9 cellular contexts compared by ENCODE assay signal in genomic region chrX:51395807-51396728, GRCh38.
DNase-seq lines count a peak whose midpoint lies in the region; FAIRE-seq lines count a peak whose summit lies in the region.
"Had no signal": no experiment of that assay in that cellular context is flagged by ENCODE, and none has a peak within 500 bp of the region (broad histone marks: within the 10 kb centered on the region; RNA-seq: fewer than 3 reads in every experiment).

No MANE protein-coding gene starts in this region.

- DNase-seq in CD8-positive, alpha-beta memory T cell, result peak; percentile 5 to 76 (median 65)
- peak; percentile 35 for DNase-seq in OCI-M2 (lab: John Stamatoyannopoulos, UW; ENCODE audit: unreplicated experiment)
- peak; percentile 1 to 40 (median 23) for DNase-seq in stimulated activated CD4-positive, alpha-beta T cell treated with anti-CD3 and anti-CD28 coated beads, Interleukin-1b, Interleukin-23, amount 100 ng/mL, for 24 hours (ENCODE audit: low read depth in 4 of 4, low spot score in 1 of 4)
- DNase-seq in HTR-8/SVneo (ENCODE audit: insufficient read length, low spot score), result no peak
- DNase-seq in GM19238 (ENCODE audit: insufficient read length, low spot score), result no peak
- DNase-seq in NCI-H2196 treated with DMSO at 0.1 percent for 48 hours (lab: John Stamatoyannopoulos, UW; ENCODE audit: unreplicated experiment), result no peak

- H3K4me3 Mint-ChIP-seq in CD8-positive, alpha-beta memory T cell, result peak overlapping the region; percentile 85 to 95 (median 87)
- H3K4me3 Mint-ChIP-seq in activated naive CD8-positive, alpha-beta T cell, result peak overlapping the region; percentile 94

- no peak for FAIRE-seq in HTR-8/SVneo (lab: Jason Lieb, UNC)
- FAIRE-seq: GM18507 had no signal

- H3K27me3 ChIP-seq in CD8-positive, alpha-beta memory T cell (ENCODE audit: insufficient read depth, low read length, poor library complexity, severe bottlenecking), result no peaks in the 10 kb centered on the region

- no peaks in the 10 kb centered on the region for H3K36me3 ChIP-seq in CD8-positive, alpha-beta memory T cell (ENCODE audit: insufficient read depth, low read length)

- peaks cover 7 to 47% (median 17%) of the 10 kb centered on the region in 3 donors for H3K4me1 Mint-ChIP-seq in CD8-positive, alpha-beta memory T cell
- H3K4me1 Mint-ChIP-seq in activated naive CD8-positive, alpha-beta T cell (ENCODE audit: low read depth), result peaks cover 59% of the 10 kb centered on the region

- H3K27me3 Mint-ChIP-seq in CD8-positive, alpha-beta memory T cell, result peaks cover 0 to 5% of the 10 kb centered on the region in 2 donors
- no peaks in the 10 kb centered on the region for H3K27me3 Mint-ChIP-seq in activated naive CD8-positive, alpha-beta T cell

- H3K27ac Mint-ChIP-seq in CD8-positive, alpha-beta memory T cell, result peak overlapping the region; percentile 49 to 92 (median 88)
- peak overlapping the region; percentile 89 for H3K27ac Mint-ChIP-seq in activated naive CD8-positive, alpha-beta T cell

- H3K4me3 ChIP-seq in CD8-positive, alpha-beta memory T cell (ENCODE audit: low read length), result peak overlapping the region; percentile 70
- H3K4me3 ChIP-seq in iPS-11a (ENCODE audit: low read depth, low read length), result peak overlapping the region; percentile 2

- CTCF ChIA-PET in CD8-positive, alpha-beta memory T cell (lab: Charles Lee), result interaction anchor here (1.5 kb wide), 1 partner anchor 25 kb away, joined by 6 read pairs; no protein-coding TSS in a partner anchor

- peaks cover 4% of the 10 kb centered on the region for H3K4me1 ChIP-seq in CD8-positive, alpha-beta memory T cell (ENCODE audit: insufficient read depth, low read length)

- POLR2A ChIA-PET in CD8-positive, alpha-beta memory T cell (lab: Charles Lee), result no interaction called here

- peaks cover 0 to 5% (median 0%) of the 10 kb centered on the region in 5 donors for H3K9me3 Mint-ChIP-seq in CD8-positive, alpha-beta memory T cell
- peaks cover 9% of the 10 kb centered on the region for H3K9me3 Mint-ChIP-seq in activated naive CD8-positive, alpha-beta T cell (ENCODE audit: low read depth)

- H3K9me3 ChIP-seq in CD8-positive, alpha-beta memory T cell (ENCODE audit: low read length), result no peaks in the 10 kb centered on the region

- H3K36me3 Mint-ChIP-seq in CD8-positive, alpha-beta memory T cell, result peaks cover 0 to 5% (median 0%) of the 10 kb centered on the region in 3 donors
- H3K36me3 Mint-ChIP-seq in activated naive CD8-positive, alpha-beta T cell, result peaks cover 18% of the 10 kb centered on the region

- H3K27ac ChIP-seq in CD8-positive, alpha-beta memory T cell (ENCODE audit: low read depth, low read length), result peak overlapping the region; percentile 43

Comparison
In these comparisons a context has a peak if more than half of its experiments do, and no peak if none do; other contexts are left out.
1. DNase-seq: peak in CD8-positive, alpha-beta memory T cell (5 of 5), OCI-M2 (single experiment) and stimulated activated CD4-positive, alpha-beta T cell treated with anti-CD3 and anti-CD28 coated beads, Interleukin-1b, Interleukin-23, amount 100 ng/mL, for 24 hours (4 of 4); none in HTR-8/SVneo (single experiment), GM19238 (single experiment) and NCI-H2196 treated with DMSO at 0.1 percent for 48 hours (single experiment).